ENCODE assay signal across 1 cellular context in genomic region chr6:715709-716450, GRCh38.
TF ChIP-seq lines count a peak whose summit lies in the region.

No MANE protein-coding gene starts in this region.

TF ChIP-seq in IMR-90, 13 proteins besides CTCF, POLR2A, EP300 and RAD21:
- no peak for TF ChIP-seq CHD1 (IDR thresholded peaks at IDR 0.05; ENCODE audit: low read depth, low read length)
- TF ChIP-seq FOS (IDR thresholded peaks at IDR 0.05; ENCODE audit: low read depth, low read length), result no peak
- TF ChIP-seq CEBPB (IDR thresholded peaks at IDR 0.05; ENCODE audit: low read depth, low read length), result peak; percentile 65
- no peak for TF ChIP-seq SMC3 (IDR thresholded peaks at IDR 0.05; ENCODE audit: low read depth, low read length)
